In genomic region chr10:62027841-62028501, GRCh38 we compare ENCODE assay signal across 13 cellular contexts.
DNase-seq lines count a peak whose midpoint lies in the region; ATAC-seq, FAIRE-seq and TF ChIP-seq lines count a peak whose summit lies in the region.
"Had no signal": no experiment of that assay in that cellular context is flagged by ENCODE, and none has a peak within 500 bp of the region (broad histone marks: within the 10 kb centered on the region; RNA-seq: fewer than 3 reads in every experiment).

No MANE protein-coding gene starts in this region.

- peak overlapping the region; percentile 5 for H3K27ac ChIP-seq in HepG2 (ENCODE audit: extremely low read length, insufficient read depth, low read length)
- H3K27ac ChIP-seq in right lobe of liver, result no peak overlapping the region
- peak overlapping the region; percentile 91 for H3K27ac ChIP-seq in keratinocyte (ENCODE audit: control insufficient read depth, insufficient read depth, low read length)
- H3K27ac ChIP-seq in vagina, result peak overlapping the region; percentile 22
- no peak overlapping the region for H3K27ac ChIP-seq in testis
- H3K27ac ChIP-seq: colonic mucosa, SJSA1 had no signal

- H3K4me2 ChIP-seq in HepG2 (ENCODE audit: low read depth, low read length), result no peak overlapping the region; the same call in 1 of the 2 replicates
- H3K4me2 ChIP-seq in keratinocyte (ENCODE audit: control insufficient read depth, extremely low read depth, insufficient read depth, low read depth, low read length), result peak overlapping the region; percentile 54

- TF ChIP-seq RAD21 in HepG2 (CRISPR knock-in tag; IDR thresholded peaks at IDR 0.05), result no peak

- no peak for FAIRE-seq in HepG2 (lab: Jason Lieb, UNC)
- FAIRE-seq in keratinocyte (lab: Jason Lieb, UNC), result peak; percentile 68

- CTCF ChIA-PET in HepG2 (lab: Yijun Ruan, JAX; ENCODE audit: low intra/inter-chr PET ratio, low total read pairs), result no interaction called here

- DNase-seq in HepG2 (ENCODE audit: low spot score) (no peak), right lobe of liver (no peak), amniotic epithelial cell (ENCODE audit: low read depth) (peak; percentile 60), keratinocyte (ENCODE audit: low read depth, low spot score) (no peak), vagina (ENCODE audit: extremely low spot score in 2 of 2) (no peak), testis (no peak), NCI-H1694 (lab: John Stamatoyannopoulos, UW) (no peak)
- DNase-seq: activated CD4-positive, CD25-positive, alpha-beta regulatory T cell; colonic mucosa; kidney glomerular epithelial cell; NCI-H1930 had no signal

- H4K20me1 ChIP-seq in HepG2 (ENCODE audit: insufficient read depth, low read length), result no peaks in the 10 kb centered on the region
- no peaks in the 10 kb centered on the region for H4K20me1 ChIP-seq in keratinocyte (ENCODE audit: control insufficient read depth, extremely low read depth, insufficient read depth, low read length)

- TF ChIP-seq EP300 in HepG2 (IDR thresholded peaks at IDR 0.05; ENCODE audit: low read depth in 2 of 2, low read length in 2 of 2), result peak in 1 of 2 experiments; percentile 35; a peak in 1 of 4 replicates
- TF ChIP-seq EP300 in HepG2 (CRISPR knock-in tag; IDR thresholded peaks at IDR 0.05; ENCODE audit: borderline replicate concordance), result no peak

- ATAC-seq in HepG2 (peak; percentile 75), right lobe of liver (no peak), HG03439 (IDR thresholded peaks at IDR 0.05; ENCODE audit: unreplicated experiment) (no peak)

- dilution Hi-C loops in keratinocyte (cut with MboI; ENCODE audit: extremely low pct_ligation_motif_present, low sequenced_read_pairs), result no loop called here

- TF ChIP-seq CTCF in HepG2 (CRISPR knock-in tag; IDR thresholded peaks at IDR 0.05), result no peak
- no peak for TF ChIP-seq CTCF in right lobe of liver (IDR thresholded peaks at IDR 0.05)
- TF ChIP-seq CTCF in keratinocyte (optimal IDR thresholded peaks at IDR 0.05 in 1 of 3, IDR thresholded peaks at IDR 0.05 in 1 of 3, conservative IDR thresholded peaks at IDR 0.05 in 1 of 3; ENCODE audit: extremely low read depth in 1 of 3, insufficient read depth in 2 of 3, low read length in 3 of 3), result no peak
- no peak for TF ChIP-seq CTCF in vagina (IDR thresholded peaks at IDR 0.05)
- no peak for TF ChIP-seq CTCF in testis (IDR thresholded peaks at IDR 0.05)

- H3K4me3 ChIP-seq in HepG2 (replicated peaks in 1 of 3; ENCODE audit: insufficient read depth in 1 of 3, low read depth in 2 of 3, low read length in 3 of 3) (no peak overlapping the region), right lobe of liver (no peak overlapping the region), keratinocyte (ENCODE audit: control insufficient read depth in 2 of 3, extremely low read depth in 1 of 3, insufficient read depth in 2 of 3, low read depth in 1 of 3, low read length in 3 of 3) (peak overlapping the region in 2 of 3 experiments; percentile 3 to 11), vagina (no peak overlapping the region), testis (no peak overlapping the region)
- H3K4me3 ChIP-seq: colonic mucosa, SJSA1 had no signal

- in situ Hi-C loops in HepG2 (cut with HindIII; ENCODE audit: extremely low pct_ligation_motif_present, low pct_unique_long_range_greater_than_20kb), result no loop called here

- H3K9me3 ChIP-seq in HepG2 (ENCODE audit: low read length) (no peaks in the 10 kb centered on the region), right lobe of liver (no peaks in the 10 kb centered on the region), keratinocyte (ENCODE audit: control insufficient read depth, low read depth, low read length) (peaks cover 4% of the 10 kb centered on the region), vagina (no peaks in the 10 kb centered on the region), testis (no peaks in the 10 kb centered on the region)
- H3K9me3 ChIP-seq: colonic mucosa, SJSA1 had no signal

- no peaks in the 10 kb centered on the region for H3K9me1 ChIP-seq in keratinocyte (ENCODE audit: control insufficient read depth, extremely low read depth, insufficient read depth, low read length)

- TF ChIP-seq POLR2A in HepG2 (IDR thresholded peaks at IDR 0.05; ENCODE audit: insufficient read depth in 1 of 2, low read depth in 2 of 2, low read length in 2 of 2) (no peak), right lobe of liver (IDR thresholded peaks at IDR 0.05) (no peak), vagina (IDR thresholded peaks at IDR 0.05) (no peak), testis (IDR thresholded peaks at IDR 0.05) (no peak)

- POLR2A ChIA-PET in HepG2 (lab: Yijun Ruan, JAX), result interaction anchor here (1.1 to 2.0 kb wide), 3 partner anchors 9 to 66 kb away, joined by 3 to 6 read pairs (median 5); no protein-coding TSS in a partner anchor

- no peaks in the 10 kb centered on the region for H3K27me3 ChIP-seq in HepG2 (ENCODE audit: control insufficient read depth in 1 of 2, insufficient read depth in 2 of 2, low read length in 2 of 2)
- H3K27me3 ChIP-seq in right lobe of liver, result no peaks in the 10 kb centered on the region
- no peaks in the 10 kb centered on the region for H3K27me3 ChIP-seq in keratinocyte (ENCODE audit: control insufficient read depth, extremely low read depth, insufficient read depth, low read length)
- H3K27me3 ChIP-seq in vagina, result no peaks in the 10 kb centered on the region
- no peaks in the 10 kb centered on the region for H3K27me3 ChIP-seq in testis
- H3K27me3 ChIP-seq: colonic mucosa, SJSA1 had no signal

- BruUV-seq in HepG2 (replicated peaks; lab: Mats Ljungman, UMichigan), result no TSS peak

- H3K4me1 ChIP-seq in HepG2 (ENCODE audit: insufficient read depth, low read length) (peaks cover 26% of the 10 kb centered on the region), right lobe of liver (peaks cover 0 to 6% (median 0%) of the 10 kb centered on the region in 4 donors), keratinocyte (ENCODE audit: control insufficient read depth, extremely low read depth, insufficient read depth, low read length) (peaks cover 59% of the 10 kb centered on the region), vagina (peaks cover 36% of the 10 kb centered on the region), testis (no peaks in the 10 kb centered on the region)
- H3K4me1 ChIP-seq: colonic mucosa had no signal

- intact Hi-C loops in HepG2 (cut with micrococcal nuclease; ENCODE audit: unreplicated experiment), result no loop called here
- intact Hi-C loops in right lobe of liver (cut with DNase I), result no loop called here
- intact Hi-C loops in vagina (cut with DNase I), result no loop called here
- intact Hi-C loops in testis (cut with DNase I; ENCODE audit: low total_unique reads), result no loop called here

- H3K79me2 ChIP-seq in HepG2 (ENCODE audit: insufficient read depth, low read length), result no peaks in the 10 kb centered on the region
- H3K79me2 ChIP-seq in keratinocyte (ENCODE audit: control insufficient read depth, insufficient read depth, low read length), result peaks cover 6% of the 10 kb centered on the region

- H2AFZ ChIP-seq in HepG2 (ENCODE audit: low read length), result no peak overlapping the region
- no peak overlapping the region for H2AFZ ChIP-seq in keratinocyte (ENCODE audit: control insufficient read depth, low read length)

- 53% methylated on average over 5 of the region's 5 CpGs for WGBS in HepG2 (ENCODE audit: low lambda C conversion rate)
- WGBS in right lobe of liver (ENCODE audit: insufficient coverage, low coverage, low lambda C conversion rate, missing lambda C conversion rate), result 67% methylated on average over 5 of the region's 5 CpGs
- 90 to 93% methylated on average over 5 of the region's 5 CpGs for WGBS in testis, 2 donors

- H3K36me3 ChIP-seq in HepG2 (replicated peaks in 1 of 2; ENCODE audit: control insufficient read depth in 1 of 2, insufficient read depth in 2 of 2, low read length in 2 of 2) (peaks cover 0 to 7% of the 10 kb centered on the region in 2 experiments; a peak in 2 of 5 replicates), right lobe of liver (peaks cover 0 to 1% (median 0%) of the 10 kb centered on the region in 4 donors), keratinocyte (ENCODE audit: control insufficient read depth in 2 of 2, extremely low read depth in 1 of 2, insufficient read depth in 2 of 2, low read length in 2 of 2) (no peaks in the 10 kb centered on the region), vagina (no peaks in the 10 kb centered on the region), testis (ENCODE audit: low read depth, missing control alignments) (no peaks in the 10 kb centered on the region)
- H3K36me3 ChIP-seq: colonic mucosa had no signal

- no peak overlapping the region for H3K9ac ChIP-seq in HepG2 (ENCODE audit: insufficient read depth, low read depth, low read length)
- H3K9ac ChIP-seq in keratinocyte (ENCODE audit: control insufficient read depth, extremely low read depth, insufficient read depth, low read length), result peak overlapping the region; percentile 65

TF ChIP-seq in HepG2, 621 proteins besides CTCF, POLR2A, EP300 and RAD21 (continues in another document):
- TF ChIP-seq HMG20A (CRISPR knock-in tag; IDR thresholded peaks at IDR 0.05; ENCODE audit: borderline replicate concordance) (peak; percentile 40; the same call in 1 of the 2 replicates), ZNF256 (CRISPR knock-in tag; conservative IDR thresholded peaks at IDR 0.05) (no peak), HOXA9 (CRISPR knock-in tag; IDR thresholded peaks at IDR 0.05; ENCODE audit: borderline replicate concordance) (no peak), FOXA3 (CRISPR knock-in tag; IDR thresholded peaks at IDR 0.05) (peak; percentile 44; the same call in 1 of the 2 replicates), MAFK (conservative IDR thresholded peaks at IDR 0.05 in 1 of 2, IDR thresholded peaks at IDR 0.05 in 1 of 2; ENCODE audit: low read length in 2 of 2) (no peak), ZNF207 (IDR thresholded peaks at IDR 0.05; ENCODE audit: borderline replicate concordance) (no peak), SP4 (CRISPR knock-in tag; IDR thresholded peaks at IDR 0.05) (no peak), AGO2 (optimal IDR thresholded peaks at IDR 0.05; ENCODE audit: low read depth, low read length) (no peak), CREBL2 (CRISPR knock-in tag; IDR thresholded peaks at IDR 0.05; ENCODE audit: borderline replicate concordance) (no peak), TARDBP (CRISPR knock-in tag; IDR thresholded peaks at IDR 0.05) (no peak), ARID2 (CRISPR knock-in tag; IDR thresholded peaks at IDR 0.05; ENCODE audit: borderline replicate concordance) (no peak), SMARCE1 (IDR thresholded peaks at IDR 0.05; ENCODE audit: borderline replicate concordance) (no peak), MED8 (CRISPR knock-in tag; IDR thresholded peaks at IDR 0.05; ENCODE audit: insufficient replicate concordance) (no peak), YEATS2 (CRISPR knock-in tag; IDR thresholded peaks at IDR 0.05; ENCODE audit: borderline replicate concordance) (0 out of 2 replicates have a peak, but pooled peaks have one; percentile 26)

Comparison
In these comparisons a context has a peak if more than half of its experiments do, and no peak if none do; other contexts are left out.
1. H3K27ac ChIP-seq: peak in HepG2 (single experiment), keratinocyte (single experiment) and vagina (single experiment); none in right lobe of liver (0 of 3) and testis (0 of 2).
2. H3K4me3 ChIP-seq: peak in keratinocyte (2 of 3); none in HepG2 (0 of 3), right lobe of liver (0 of 3), vagina (0 of 2) and testis (0 of 2).